ENCODE assay signal across 29 cellular contexts in the genomic region with DNA sequence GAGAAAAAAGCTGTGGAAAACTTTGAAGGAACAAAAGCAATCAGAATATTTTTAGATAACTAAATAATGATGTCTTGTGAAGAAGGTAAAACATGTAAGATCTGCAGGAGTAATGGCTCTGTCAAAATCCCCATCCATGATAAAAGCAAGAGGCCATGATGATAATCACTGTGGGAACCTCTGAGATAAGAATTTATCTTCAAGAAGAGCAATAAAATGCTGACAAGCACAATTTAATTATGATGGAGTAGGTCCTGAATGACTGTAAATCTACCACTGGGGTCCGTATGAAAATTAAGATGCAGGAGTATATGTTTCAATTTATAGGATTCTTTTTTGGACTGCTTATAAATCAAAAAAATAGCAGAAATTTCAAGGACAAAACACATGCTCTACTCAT.
"Had no signal": no experiment of that assay in that cellular context is flagged by ENCODE, and none has a peak within 500 bp of the region (broad histone marks: within the 10 kb centered on the region; RNA-seq: fewer than 3 reads in every experiment).

No MANE protein-coding gene starts in this region.

- H3K9me3 ChIP-seq: left lung, lower lobe of right lung, mucosa of descending colon, ovary, right atrium auricular region, stomach, testis, thyroid gland, transverse colon, upper lobe of left lung, vagina had no signal

- FAIRE-seq: islet of Langerhans had no signal

- H3K36me3 ChIP-seq: left lung, lower lobe of right lung, ovary, right atrium auricular region, stomach, thyroid gland, transverse colon, upper lobe of left lung, vagina had no signal

- H3K4me3 ChIP-seq: left lung, lower lobe of right lung, mucosa of descending colon, ovary, right atrium auricular region, skin epidermis, stomach, testis, thyroid gland, transverse colon, upper lobe of left lung, vagina had no signal

- ATAC-seq: left colon; left lung; lower lobe of right lung; mucosa of descending colon; naive thymus-derived CD4-positive, alpha-beta T cell; natural killer cell treated with Interleukin-12 subunit alpha and Interleukin-12 subunit beta and Interleukin-15 and Interleukin-18, amount 100 ng/mL, for 72 hours; sciatic nerve; stimulated activated naive B cell treated with anti-CD40 and anti-IgM and Interleukin-4, amounts not matched to agents 10 μg/mL and 1 μg/mL and 100 μg/mL, for 72 hours; stimulated activated naive CD8-positive, alpha-beta T cell treated with anti-CD3 and anti-CD28 coated beads, Interleukin-15, Interleukin-2, amounts not matched to agents 100 U/mL and 50 U/mL, for 24 hours had no signal

- H3K27ac ChIP-seq: left lung, lower lobe of right lung, ovary, right atrium auricular region, skin epidermis, stomach, testis, thyroid gland, transverse colon, upper lobe of left lung, vagina had no signal

- H3K27me3 ChIP-seq: left lung, ovary, right atrium auricular region, stomach, testis, thyroid gland, upper lobe of left lung, vagina had no signal

- H3K4me1 ChIP-seq: left lung, lower lobe of right lung, right atrium auricular region, stomach, testis, thyroid gland, transverse colon, upper lobe of left lung, vagina had no signal

- DNase-seq: hypothalamus; immature natural killer cell; kidney; left colon; left lung; lower lobe of right lung; mammary epithelial cell; mesenchymal stem cell; midbrain; mucosa of descending colon; naive thymus-derived CD4-positive, alpha-beta T cell; ovary; stimulated activated CD4-positive, alpha-beta T cell treated with anti-CD3 and anti-CD28 coated beads, Interleukin-12 subunit alpha, Interleukin-12 subunit beta, amount 100 ng/mL, for 4 hours; stimulated activated CD4-positive, alpha-beta T cell treated with anti-CD3 and anti-CD28 coated beads, Interleukin-15, amount 100 ng/mL, for 24 hours; stimulated activated CD4-positive, alpha-beta T cell treated with anti-CD3 and anti-CD28 coated beads, Interleukin-2, amount 100 ng/mL, for 24 hours; stimulated activated CD4-positive, alpha-beta T cell treated with anti-CD3 and anti-CD28 coated beads, Interleukin-4, amount 100 ng/mL, for 1 hour; stimulated activated naive B cell treated with anti-CD40 and anti-IgM and Interleukin-4, amounts not matched to agents 10 μg/mL and 1 μg/mL and 100 μg/mL, for 72 hours; stimulated activated naive CD8-positive, alpha-beta T cell treated with anti-CD3 and anti-CD28 coated beads, Interleukin-15, Interleukin-2, amounts not matched to agents 100 U/mL and 50 U/mL, for 24 hours; stomach; testis; thyroid gland; transverse colon; upper lobe of left lung had no signal
